In the genomic region with DNA sequence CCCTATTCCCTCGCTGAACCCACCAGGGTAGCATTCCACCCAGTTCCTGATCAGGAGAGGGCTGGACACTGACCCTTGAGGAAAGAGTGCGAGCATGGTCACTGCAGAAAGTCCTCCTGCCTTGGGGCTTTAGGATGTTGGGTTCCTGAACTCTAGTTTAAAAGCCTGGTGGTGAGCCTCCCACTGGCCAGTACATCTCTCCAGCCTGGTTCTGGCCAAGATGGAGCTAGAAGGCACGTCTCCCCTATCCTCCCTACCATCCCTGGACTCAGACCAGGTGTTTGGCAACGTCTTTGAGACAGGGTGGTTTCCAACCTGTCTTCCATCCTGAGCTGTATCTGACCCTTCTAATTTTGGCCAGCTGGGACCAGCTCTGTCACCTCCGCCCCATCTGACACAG, we compare ENCODE assay signal across 19 cellular contexts. TPM values are rescaled to one million over a fixed set of nuclear protein-coding genes. Genes with fewer than 3 reads are reported as not detected.
A peak's percentile ranks its signal among the peaks of the same experiment; 100 is the strongest.
DNase-seq lines count a peak whose midpoint lies in the region; ATAC-seq and TF ChIP-seq lines count a peak whose summit lies in the region.
"Had no signal": no experiment of that assay in that cellular context is flagged by ENCODE, and none has a peak within 500 bp of the region (broad histone marks: within the 10 kb centered on the region; RNA-seq: fewer than 3 reads in every experiment).

No MANE protein-coding gene starts in this region.

- H3K27ac ChIP-seq in BLaER1 treated with 17β-estradiol and CSF1 and Interleukin-3, amounts not matched to agents 10 nM and 100 nM, result peak overlapping the region in 8 of 11 experiments; percentile 88 to 96 (median 93); a peak in 15 of 22 replicates
- H3K27ac ChIP-seq in neural progenitor cell (no peak overlapping the region), ascending aorta (no peak overlapping the region)

- intact Hi-C loops in ascending aorta (cut with DNase I), result no loop called here

- H3K4me1 Mint-ChIP-seq in IgD-negative memory B cell (peaks cover 0 to 4% (median 3%) of the 10 kb centered on the region in 3 donors), neural progenitor cell (peaks cover 4% of the 10 kb centered on the region)

- peak overlapping the region in 10 of 11 experiments; percentile 9 to 98 (median 92); a peak in 20 of 22 replicates for H3K4me2 ChIP-seq in BLaER1 treated with 17β-estradiol and CSF1 and Interleukin-3, amounts not matched to agents 10 nM and 100 nM
- no peak overlapping the region for H3K4me2 ChIP-seq in neural progenitor cell

- no peaks in the 10 kb centered on the region for H3K79me2 ChIP-seq in neural progenitor cell (ENCODE audit: low read depth)

- peaks cover 15 to 94% (median 78%) of the 10 kb centered on the region in 10 experiments for H3K4me1 ChIP-seq in BLaER1 treated with 17β-estradiol and CSF1 and Interleukin-3, amounts not matched to agents 10 nM and 100 nM
- H3K4me1 ChIP-seq in neural progenitor cell (peaks cover 3% of the 10 kb centered on the region), ascending aorta (peaks cover 3 to 7% of the 10 kb centered on the region in 2 donors)

- H3K36me3 Mint-ChIP-seq in IgD-negative memory B cell (no peaks in the 10 kb centered on the region), neural progenitor cell (peaks cover 3% of the 10 kb centered on the region)

- no peaks in the 10 kb centered on the region for H3K27me3 ChIP-seq in BLaER1 treated with 17β-estradiol and CSF1 and Interleukin-3, amounts not matched to agents 10 nM and 100 nM
- H3K27me3 ChIP-seq in neural progenitor cell (no peaks in the 10 kb centered on the region), ascending aorta (no peaks in the 10 kb centered on the region)
- H3K27me3 ChIP-seq: transverse colon had no signal

- H3F3A ChIP-seq in neural progenitor cell (ENCODE audit: low read depth), result peaks cover 11% of the 10 kb centered on the region

- no peak overlapping the region for H3K4me3 ChIP-seq in BLaER1 treated with 17β-estradiol and CSF1 and Interleukin-3, amounts not matched to agents 10 nM and 100 nM
- H3K4me3 ChIP-seq in neural progenitor cell (no peak overlapping the region), ascending aorta (no peak overlapping the region)
- H3K4me3 ChIP-seq: transverse colon had no signal

- peak overlapping the region in 6 of 11 experiments; percentile 14 to 56 (median 34); a peak in 7 of 22 replicates for H3K9ac ChIP-seq in BLaER1 treated with 17β-estradiol and CSF1 and Interleukin-3, amounts not matched to agents 10 nM and 100 nM
- H3K9ac ChIP-seq in neural progenitor cell, result no peak overlapping the region

- no peaks in the 10 kb centered on the region for H3K27me3 Mint-ChIP-seq in IgD-negative memory B cell
- H3K27me3 Mint-ChIP-seq in neural progenitor cell (ENCODE audit: insufficient read depth, low read depth), result no peaks in the 10 kb centered on the region

- no peak overlapping the region for H2AFZ ChIP-seq in neural progenitor cell (replicated peaks)

- H3K4me3 Mint-ChIP-seq in IgD-negative memory B cell, result peak overlapping the region in 1 of 4 donors; percentile 74
- no peak overlapping the region for H3K4me3 Mint-ChIP-seq in neural progenitor cell

- H3K27ac Mint-ChIP-seq in IgD-negative memory B cell (peak overlapping the region; percentile 50 to 82 (median 65)), neural progenitor cell (peak overlapping the region; percentile 69)

- DNase-seq in ecto neural progenitor cell (ENCODE audit: low spot score) (peak; percentile 37), neural progenitor cell (ENCODE audit: low spot score) (no peak), ascending aorta (ENCODE audit: low spot score in 2 of 2) (no peak), SKM-1 (lab: John Stamatoyannopoulos, UW; ENCODE audit: unreplicated experiment) (no peak)
- DNase-seq: activated effector memory CD4-positive, alpha-beta T cell treated with Interleukin-2 at 50 U/mL for 16 hours; anterior cingulate cortex; COR-L47; EL; hypothalamus; mammary epithelial cell; SHP77; stimulated activated CD4-positive, alpha-beta T cell treated with anti-CD3 and anti-CD28 coated beads, Interleukin-15, amount 100 ng/mL, for 24 hours; stimulated activated naive CD8-positive, alpha-beta T cell treated with anti-CD3 and anti-CD28 coated beads, Interleukin-15, Interleukin-2, amounts not matched to agents 100 U/mL and 50 U/mL, for 24 hours; T-helper 2 cell had no signal

- H3K9me3 ChIP-seq in BLaER1 treated with 17β-estradiol and CSF1 and Interleukin-3, amounts not matched to agents 10 nM and 100 nM (replicated peaks in 1 of 11), result no peaks in the 10 kb centered on the region
- H3K9me3 ChIP-seq in neural progenitor cell (ENCODE audit: low read depth) (no peaks in the 10 kb centered on the region), ascending aorta (no peaks in the 10 kb centered on the region)
- H3K9me3 ChIP-seq: transverse colon had no signal

- peaks cover 32 to 62% (median 56%) of the 10 kb centered on the region in 11 experiments for H3K36me3 ChIP-seq in BLaER1 treated with 17β-estradiol and CSF1 and Interleukin-3, amounts not matched to agents 10 nM and 100 nM
- H3K36me3 ChIP-seq in neural progenitor cell, result no peaks in the 10 kb centered on the region
- H3K36me3 ChIP-seq in ascending aorta, result peaks cover 11 to 23% of the 10 kb centered on the region in 2 donors
- H3K36me3 ChIP-seq: transverse colon had no signal

- no peaks in the 10 kb centered on the region for H3K9me3 Mint-ChIP-seq in IgD-negative memory B cell
- H3K9me3 Mint-ChIP-seq in neural progenitor cell, result no peaks in the 10 kb centered on the region

- no peak for TF ChIP-seq CTCF in neural progenitor cell (IDR thresholded peaks at IDR 0.05)
- no peak for TF ChIP-seq CTCF in ascending aorta (IDR thresholded peaks at IDR 0.05)

- no peak for ATAC-seq in HG03280 (IDR thresholded peaks at IDR 0.05; ENCODE audit: unreplicated experiment)
- no peak for ATAC-seq in GM21786 (IDR thresholded peaks at IDR 0.05; ENCODE audit: unreplicated experiment)
- ATAC-seq: stimulated activated naive CD8-positive, alpha-beta T cell treated with anti-CD3 and anti-CD28 coated beads, Interleukin-15, Interleukin-2, amounts not matched to agents 100 U/mL and 50 U/mL, for 24 hours had no signal

- peaks cover 0 to 29% (median 0%) of the 10 kb centered on the region in 11 experiments; a peak in 8 of 22 replicates for H4K20me1 ChIP-seq in BLaER1 treated with 17β-estradiol and CSF1 and Interleukin-3, amounts not matched to agents 10 nM and 100 nM
- no peaks in the 10 kb centered on the region for H4K20me1 ChIP-seq in neural progenitor cell (ENCODE audit: low read depth)

RNA-seq across cellular contexts. Expression of gene NBEAL2, which starts 31.4 kb away (rescaled TPM):
- 6.7 TPM for polyA plus RNA-seq in IgD-negative memory B cell
- total RNA-seq in neural progenitor cell (ENCODE audit: low replicate concordance), result 6.3 and 19.1 TPM in 2 replicates
- 70.2 TPM for total RNA-seq in ascending aorta

RNA-seq across cellular contexts. Expression of gene CCDC12, which starts 34.4 kb away (rescaled TPM):
- polyA plus RNA-seq in IgD-negative memory B cell, result 151 TPM
- total RNA-seq in neural progenitor cell (ENCODE audit: low replicate concordance) (17.9 and 44.0 TPM in 2 replicates), ascending aorta (34.3 TPM)

Comparison
In these comparisons a context has a peak if more than half of its experiments do, and no peak if none do; other contexts are left out.
1. H3K27ac ChIP-seq: peak in BLaER1 treated with 17β-estradiol and CSF1 and Interleukin-3, amounts not matched to agents 10 nM and 100 nM (8 of 11); none in neural progenitor cell (single experiment) and ascending aorta (0 of 2).